16 cellular contexts compared by ENCODE assay signal in genomic region chr2:165844216-165844615, GRCh38. TPM values are rescaled to one million over a fixed set of nuclear protein-coding genes. Genes with fewer than 3 reads are reported as not detected.
DNase-seq lines count a peak whose midpoint lies in the region; ATAC-seq and TF ChIP-seq lines count a peak whose summit lies in the region.
"Had no signal": no experiment of that assay in that cellular context is flagged by ENCODE, and none has a peak within 500 bp of the region (broad histone marks: within the 10 kb centered on the region; RNA-seq: fewer than 3 reads in every experiment).

No MANE protein-coding gene starts in this region.

- no peak for TF ChIP-seq CTCF in WTC11 (IDR thresholded peaks at IDR 0.05)

- peaks cover 47% of the 10 kb centered on the region for H3K4me1 Mint-ChIP-seq in WTC11
- no peaks in the 10 kb centered on the region for H3K4me1 Mint-ChIP-seq in activated T-cell treated with anti-CD3 and anti-CD28 coated beads, Interleukin-2, amount 50 U/mL, for 72 hours (ENCODE audit: low read depth)
- H3K4me1 Mint-ChIP-seq: CD8-positive, alpha-beta memory T cell had no signal

- peak overlapping the region; percentile 21 for H3K27ac ChIP-seq in iPS DF 6.9 (ENCODE audit: low read length)
- H3K27ac ChIP-seq: BLaER1, GM23248 had no signal

- no peaks in the 10 kb centered on the region for H3K9me3 ChIP-seq in HAP-1
- no peaks in the 10 kb centered on the region for H3K9me3 ChIP-seq in iPS DF 6.9 (ENCODE audit: control insufficient read depth, insufficient read depth, low read length)
- H3K9me3 ChIP-seq: BLaER1, Caco-2 had no signal

- WGBS in iPS DF 6.9 (ENCODE audit: insufficient coverage, insufficient read length), result no CpG with 5 or more reads among the region's 2 CpGs

- peak overlapping the region; percentile 24; the same call in 1 of the 2 replicates for H3K4me3 Mint-ChIP-seq in WTC11
- no peak overlapping the region for H3K4me3 Mint-ChIP-seq in activated T-cell treated with anti-CD3 and anti-CD28 coated beads, Interleukin-2, amount 50 U/mL, for 72 hours
- H3K4me3 Mint-ChIP-seq: CD8-positive, alpha-beta memory T cell; HFFc6 had no signal

- no peak overlapping the region for H3K4me3 ChIP-seq in HAP-1
- no peak overlapping the region for H3K4me3 ChIP-seq in iPS DF 6.9 (ENCODE audit: low read length)
- H3K4me3 ChIP-seq: BLaER1, GM23248 had no signal

- H3K27me3 Mint-ChIP-seq in WTC11 (ENCODE audit: low read depth), result no peaks in the 10 kb centered on the region
- H3K27me3 Mint-ChIP-seq in activated T-cell treated with anti-CD3 and anti-CD28 coated beads, Interleukin-2, amount 50 U/mL, for 72 hours (ENCODE audit: low read depth), result no peaks in the 10 kb centered on the region

- ATAC-seq in WTC11, result peak; percentile 64
- no peak for ATAC-seq in activated T-cell treated with anti-CD3 and anti-CD28 coated beads, Interleukin-2, amount 50 U/mL, for 72 hours (replicated peaks in 1 of 2)
- ATAC-seq in GM21526 (IDR thresholded peaks at IDR 0.05; ENCODE audit: low FRiP score, unreplicated experiment), result no peak

- H3K27me3 ChIP-seq in HAP-1 (ENCODE audit: low read depth), result no peaks in the 10 kb centered on the region
- H3K27me3 ChIP-seq in iPS DF 6.9 (ENCODE audit: control insufficient read depth, insufficient read depth, low read length), result no peaks in the 10 kb centered on the region
- H3K27me3 ChIP-seq: BLaER1 had no signal

- no peaks in the 10 kb centered on the region for H3K36me3 Mint-ChIP-seq in WTC11
- no peaks in the 10 kb centered on the region for H3K36me3 Mint-ChIP-seq in activated T-cell treated with anti-CD3 and anti-CD28 coated beads, Interleukin-2, amount 50 U/mL, for 72 hours (ENCODE audit: insufficient read depth in 2 of 2)

- peak overlapping the region; percentile 92 for H3K27ac Mint-ChIP-seq in WTC11
- H3K27ac Mint-ChIP-seq in activated T-cell treated with anti-CD3 and anti-CD28 coated beads, Interleukin-2, amount 50 U/mL, for 72 hours, result no peak overlapping the region
- H3K27ac Mint-ChIP-seq: CD8-positive, alpha-beta memory T cell; HFFc6 had no signal

- POLR2A ChIA-PET in WTC11 (lab: Charles Lee), result no interaction called here

- DNase-seq in HAP-1 (ENCODE audit: low spot score in 2 of 2) (peak; percentile 24 to 87), WTC11 (ENCODE audit: low spot score) (no peak), iPS DF 6.9 (ENCODE audit: low read depth, low spot score) (no peak), germinal center (ENCODE audit: low spot score) (no peak), DMS153 treated with DMSO at 0.1 percent for 48 hours (lab: John Stamatoyannopoulos, UW; ENCODE audit: unreplicated experiment) (no peak)
- DNase-seq in activated T-cell treated with anti-CD3 and anti-CD28 coated beads, Interleukin-2, amount 50 U/mL, for 72 hours, result no peak
- DNase-seq: Caco-2; CD8-positive, alpha-beta memory T cell; DMS53; GF-D8; GM23248; HFFc6; IMR-90; KBM-7 had no signal

- CTCF ChIA-PET in WTC11 (lab: Charles Lee), result interaction anchor here (1.0 kb wide), 1 partner anchor 30 kb away, joined by 6 read pairs; no protein-coding TSS in a partner anchor

- H3K36me3 ChIP-seq in HAP-1 (replicated peaks) (no peaks in the 10 kb centered on the region), iPS DF 6.9 (ENCODE audit: control insufficient read depth, insufficient read depth, low read length) (no peaks in the 10 kb centered on the region)
- H3K36me3 ChIP-seq: BLaER1 had no signal

- peaks cover 13% of the 10 kb centered on the region; the same call in 1 of the 2 replicates for H3K9me3 Mint-ChIP-seq in WTC11
- no peaks in the 10 kb centered on the region for H3K9me3 Mint-ChIP-seq in activated T-cell treated with anti-CD3 and anti-CD28 coated beads, Interleukin-2, amount 50 U/mL, for 72 hours
- H3K9me3 Mint-ChIP-seq: CD8-positive, alpha-beta memory T cell; HFFc6 had no signal

- in situ Hi-C loops in HAP-1 (cut with MboI; ENCODE audit: low sequenced_read_pairs), result no loop called here

- H3K4me1 ChIP-seq in HAP-1 (peaks cover 10% of the 10 kb centered on the region), iPS DF 6.9 (ENCODE audit: control insufficient read depth, insufficient read depth, low read length) (peaks cover 2% of the 10 kb centered on the region; the same call in 1 of the 2 replicates)
- H3K4me1 ChIP-seq: BLaER1, Caco-2 had no signal

TF ChIP-seq in WTC11, 78 proteins besides CTCF, POLR2A, EP300 and RAD21 (continues in another document):
- no peak for TF ChIP-seq SMAD3 (CRISPR knock-in tag; IDR thresholded peaks at IDR 0.05; ENCODE audit: borderline replicate concordance)
- no peak for TF ChIP-seq TCF7 (CRISPR knock-in tag; IDR thresholded peaks at IDR 0.05; ENCODE audit: low read depth)
- TF ChIP-seq, protein P1, sequence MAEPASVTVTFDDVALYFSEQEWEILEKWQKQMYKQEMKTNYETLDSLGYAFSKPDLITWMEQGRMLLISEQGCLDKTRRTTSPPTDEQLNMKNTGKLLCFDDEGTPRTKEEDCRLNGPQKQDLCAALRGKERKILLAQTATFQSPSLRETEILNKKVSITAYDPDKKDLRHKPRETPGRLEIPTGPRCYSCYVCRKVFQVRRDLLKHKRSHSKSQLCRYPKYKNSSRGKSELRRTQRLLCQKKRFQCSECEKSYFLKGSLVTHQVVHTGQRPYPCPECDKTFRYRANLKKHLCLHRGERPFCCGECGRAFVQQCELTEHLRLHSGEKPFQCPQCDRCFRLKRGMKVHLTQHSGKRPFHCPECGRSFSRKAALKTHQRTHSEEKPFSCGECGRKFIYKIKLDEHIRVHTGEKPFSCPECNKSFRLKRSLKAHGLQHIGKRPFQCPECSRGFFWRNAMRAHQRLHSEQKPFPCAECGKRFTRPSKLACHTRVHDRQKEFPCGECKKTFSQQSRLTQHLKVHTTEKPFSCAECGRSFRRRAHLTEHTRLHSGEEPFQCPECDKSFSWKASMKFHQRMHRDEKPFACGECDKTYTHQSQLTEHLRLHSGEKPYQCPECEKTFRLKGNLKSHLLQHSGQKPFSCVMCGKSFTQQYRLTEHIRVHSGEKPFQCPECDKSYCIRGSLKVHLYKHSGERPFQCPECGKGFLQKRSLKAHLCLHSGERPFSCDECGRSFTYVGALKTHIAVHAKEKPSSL (CRISPR knock-in tag; conservative IDR thresholded peaks at IDR 0.05), result no peak
- no peak for TF ChIP-seq NFE2L1 (CRISPR knock-in tag; IDR thresholded peaks at IDR 0.05)
- TF ChIP-seq, protein P2, sequence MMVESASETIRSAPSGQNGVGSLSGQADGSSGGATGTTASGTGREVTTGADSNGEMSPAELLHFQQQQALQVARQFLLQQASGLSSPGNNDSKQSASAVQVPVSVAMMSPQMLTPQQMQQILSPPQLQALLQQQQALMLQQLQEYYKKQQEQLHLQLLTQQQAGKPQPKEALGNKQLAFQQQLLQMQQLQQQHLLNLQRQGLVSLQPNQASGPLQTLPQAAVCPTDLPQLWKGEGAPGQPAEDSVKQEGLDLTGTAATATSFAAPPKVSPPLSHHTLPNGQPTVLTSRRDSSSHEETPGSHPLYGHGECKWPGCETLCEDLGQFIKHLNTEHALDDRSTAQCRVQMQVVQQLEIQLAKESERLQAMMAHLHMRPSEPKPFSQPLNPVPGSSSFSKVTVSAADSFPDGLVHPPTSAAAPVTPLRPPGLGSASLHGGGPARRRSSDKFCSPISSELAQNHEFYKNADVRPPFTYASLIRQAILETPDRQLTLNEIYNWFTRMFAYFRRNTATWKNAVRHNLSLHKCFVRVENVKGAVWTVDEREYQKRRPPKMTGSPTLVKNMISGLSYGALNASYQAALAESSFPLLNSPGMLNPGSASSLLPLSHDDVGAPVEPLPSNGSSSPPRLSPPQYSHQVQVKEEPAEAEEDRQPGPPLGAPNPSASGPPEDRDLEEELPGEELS (CRISPR knock-in tag; IDR thresholded peaks at IDR 0.05), result no peak
- no peak for TF ChIP-seq RORB (CRISPR knock-in tag; IDR thresholded peaks at IDR 0.05)
- TF ChIP-seq JUN (CRISPR knock-in tag; IDR thresholded peaks at IDR 0.05), result no peak
- TF ChIP-seq NR1H2 (CRISPR knock-in tag; IDR thresholded peaks at IDR 0.05), result no peak
- TF ChIP-seq ZNF396 (CRISPR knock-in tag; IDR thresholded peaks at IDR 0.05; ENCODE audit: borderline replicate concordance), result no peak
- no peak for TF ChIP-seq ZBTB21 (CRISPR knock-in tag; IDR thresholded peaks at IDR 0.05; ENCODE audit: borderline replicate concordance)
- no peak for TF ChIP-seq NR3C1 (CRISPR knock-in tag; conservative IDR thresholded peaks at IDR 0.05; ENCODE audit: low read depth)
- TF ChIP-seq, protein P3, sequence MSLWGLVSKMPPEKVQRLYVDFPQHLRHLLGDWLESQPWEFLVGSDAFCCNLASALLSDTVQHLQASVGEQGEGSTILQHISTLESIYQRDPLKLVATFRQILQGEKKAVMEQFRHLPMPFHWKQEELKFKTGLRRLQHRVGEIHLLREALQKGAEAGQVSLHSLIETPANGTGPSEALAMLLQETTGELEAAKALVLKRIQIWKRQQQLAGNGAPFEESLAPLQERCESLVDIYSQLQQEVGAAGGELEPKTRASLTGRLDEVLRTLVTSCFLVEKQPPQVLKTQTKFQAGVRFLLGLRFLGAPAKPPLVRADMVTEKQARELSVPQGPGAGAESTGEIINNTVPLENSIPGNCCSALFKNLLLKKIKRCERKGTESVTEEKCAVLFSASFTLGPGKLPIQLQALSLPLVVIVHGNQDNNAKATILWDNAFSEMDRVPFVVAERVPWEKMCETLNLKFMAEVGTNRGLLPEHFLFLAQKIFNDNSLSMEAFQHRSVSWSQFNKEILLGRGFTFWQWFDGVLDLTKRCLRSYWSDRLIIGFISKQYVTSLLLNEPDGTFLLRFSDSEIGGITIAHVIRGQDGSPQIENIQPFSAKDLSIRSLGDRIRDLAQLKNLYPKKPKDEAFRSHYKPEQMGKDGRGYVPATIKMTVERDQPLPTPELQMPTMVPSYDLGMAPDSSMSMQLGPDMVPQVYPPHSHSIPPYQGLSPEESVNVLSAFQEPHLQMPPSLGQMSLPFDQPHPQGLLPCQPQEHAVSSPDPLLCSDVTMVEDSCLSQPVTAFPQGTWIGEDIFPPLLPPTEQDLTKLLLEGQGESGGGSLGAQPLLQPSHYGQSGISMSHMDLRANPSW (CRISPR knock-in tag; conservative IDR thresholded peaks at IDR 0.05; ENCODE audit: low read depth), result no peak
- TF ChIP-seq FOXJ3 (CRISPR knock-in tag; IDR thresholded peaks at IDR 0.05; ENCODE audit: borderline replicate concordance), result no peak
- TF ChIP-seq, protein P4, sequence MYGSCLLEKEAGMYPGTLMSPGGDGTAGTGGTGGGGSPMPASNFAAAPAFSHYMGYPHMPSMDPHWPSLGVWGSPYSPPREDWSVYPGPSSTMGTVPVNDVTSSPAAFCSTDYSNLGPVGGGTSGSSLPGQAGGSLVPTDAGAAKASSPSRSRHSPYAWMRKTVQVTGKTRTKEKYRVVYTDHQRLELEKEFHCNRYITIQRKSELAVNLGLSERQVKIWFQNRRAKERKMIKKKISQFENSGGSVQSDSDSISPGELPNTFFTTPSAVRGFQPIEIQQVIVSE (CRISPR knock-in tag; IDR thresholded peaks at IDR 0.05; ENCODE audit: borderline replicate concordance), result no peak

RNA-seq across cellular contexts. Expression of gene GALNT3, which starts 50.2 kb away (rescaled TPM):
- 19.4 to 20.6 TPM (median 20.5 TPM) in 3 replicates for total RNA-seq in WTC11 (2021)
- 10 to 100 TPM; 13.1 to 16.2 TPM for total RNA-seq in activated T-cell treated with anti-CD3 and anti-CD28 coated beads, Interleukin-2, amount 50 U/mL, for 72 hours

Comparison
In these comparisons a context has a peak if more than half of its experiments do, and no peak if none do; other contexts are left out.
1. DNase-seq: peak in HAP-1 (2 of 2); none in WTC11 (single experiment), iPS DF 6.9 (single experiment), germinal center (single experiment), DMS153 treated with DMSO at 0.1 percent for 48 hours (single experiment) and activated T-cell treated with anti-CD3 and anti-CD28 coated beads, Interleukin-2, amount 50 U/mL, for 72 hours (0 of 2).